ENCODE assay signal across 10 cellular contexts in genomic region chr4:99815597-99816011, GRCh38. TPM values are rescaled to one million over a fixed set of nuclear protein-coding genes. Genes with fewer than 3 reads are reported as not detected.
DNase-seq lines count a peak whose midpoint lies in the region; ATAC-seq and TF ChIP-seq lines count a peak whose summit lies in the region.
"Had no signal": no experiment of that assay in that cellular context is flagged by ENCODE, and none has a peak within 500 bp of the region (broad histone marks: within the 10 kb centered on the region; RNA-seq: fewer than 3 reads in every experiment).

No MANE protein-coding gene starts in this region.

- H3K36me3 ChIP-seq in urinary bladder (ENCODE audit: insufficient read depth) (no peaks in the 10 kb centered on the region), MG63 (no peaks in the 10 kb centered on the region)
- H3K36me3 ChIP-seq: cardiac muscle cell had no signal

- peak; percentile 17 for TF ChIP-seq CTCF in foreskin keratinocyte (conservative IDR thresholded peaks at IDR 0.05)

- no peak overlapping the region for H3K4me3 ChIP-seq in urinary bladder (ENCODE audit: low read depth, low read length)
- H3K4me3 ChIP-seq in MG63, result no peak overlapping the region
- H3K4me3 ChIP-seq: cardiac muscle cell had no signal

- peak; percentile 84 for ATAC-seq in foreskin keratinocyte
- ATAC-seq in GM19467 (IDR thresholded peaks at IDR 0.05; ENCODE audit: unreplicated experiment), result no peak

- no peaks in the 10 kb centered on the region for H3K9me3 ChIP-seq in MG63

- H3K27ac ChIP-seq in foreskin keratinocyte (peak overlapping the region; percentile 73), urinary bladder (ENCODE audit: low read depth) (peak overlapping the region; percentile 80)
- H3K27ac ChIP-seq: cardiac muscle cell had no signal

- DNase-seq in stimulated activated CD4-positive, alpha-beta T cell treated with anti-CD3 and anti-CD28 coated beads, Interleukin-1b, Interleukin-23, amount 100 ng/mL, for 48 hours, result peak; percentile 8
- no peak for DNase-seq in stimulated activated CD4-positive, alpha-beta T cell treated with anti-CD3 and anti-CD28 coated beads, Interleukin-4, amount 100 ng/mL, for 1 hour
- peak; percentile 90 for DNase-seq in RPMI8226
- peak; percentile 100 for DNase-seq in foreskin keratinocyte
- DNase-seq in NCI-H748 treated with DMSO at 0.1 percent for 48 hours (lab: John Stamatoyannopoulos, UW), result no peak
- DNase-seq in MG63, result no peak

- no peaks in the 10 kb centered on the region for H3K27me3 ChIP-seq in foreskin keratinocyte
- no peaks in the 10 kb centered on the region for H3K27me3 ChIP-seq in MG63
- H3K27me3 ChIP-seq: cardiac muscle cell had no signal

- 80% methylated on average over 1 of the region's 1 CpG for WGBS in urinary bladder

- H3K4me1 ChIP-seq in foreskin keratinocyte (peaks cover 31% of the 10 kb centered on the region), urinary bladder (ENCODE audit: insufficient read depth) (no peaks in the 10 kb centered on the region)

RNA-seq across cellular contexts. Expression of gene DAPP1, which starts 1.0 kb away (rescaled TPM):
- total RNA-seq in foreskin keratinocyte (54.2 and 60.6 TPM in 2 replicates), urinary bladder (19.6 TPM)
- polyA plus RNA-seq in foreskin keratinocyte (16.7 and 18.5 TPM in 2 replicates), urinary bladder (2.7 TPM)
- total RNA-seq in MG63 (2014; rRNA removed; shearing (Covaris generic); ENCODE audit: low replicate concordance), result not detected in 2 replicates
- total RNA-seq: lung microvascular endothelial cell had no signal
- polyA plus RNA-seq: cardiac muscle cell had no signal

Comparison
In these comparisons a context has a peak if more than half of its experiments do, and no peak if none do; other contexts are left out.
1. DNase-seq: peak in stimulated activated CD4-positive, alpha-beta T cell treated with anti-CD3 and anti-CD28 coated beads, Interleukin-1b, Interleukin-23, amount 100 ng/mL, for 48 hours (single experiment), RPMI8226 (single experiment) and foreskin keratinocyte (2 of 2); none in stimulated activated CD4-positive, alpha-beta T cell treated with anti-CD3 and anti-CD28 coated beads, Interleukin-4, amount 100 ng/mL, for 1 hour (single experiment), NCI-H748 treated with DMSO at 0.1 percent for 48 hours (single experiment) and MG63 (single experiment).
2. RNA of gene DAPP1, which starts 1.0 kb away (total RNA-seq): 54.2 to 60.6 TPM in foreskin keratinocyte and 19.6 TPM in urinary bladder (single experiment); not detected in MG63; every median in the first group is over 10 times any median in the second.